In genomic region chr5:104080646-104081175, GRCh38 we compare ENCODE assay signal across 22 cellular contexts.
DNase-seq lines count a peak whose midpoint lies in the region; ATAC-seq, FAIRE-seq and TF ChIP-seq lines count a peak whose summit lies in the region.
"Had no signal": no experiment of that assay in that cellular context is flagged by ENCODE, and none has a peak within 500 bp of the region (broad histone marks: within the 10 kb centered on the region; RNA-seq: fewer than 3 reads in every experiment).

No MANE protein-coding gene starts in this region.

- TF ChIP-seq EP300 in SK-N-SH (IDR thresholded peaks at IDR 0.05; ENCODE audit: borderline replicate concordance in 1 of 2, low read depth in 1 of 2, low read length in 1 of 2) = no peak

- no peak overlapping the region for H3K4me3 Mint-ChIP-seq in activated naive CD8-positive, alpha-beta T cell treated with anti-CD3 and anti-CD28 coated beads, Interleukin-2, amount 50 U/mL, for 24 hours
- H3K4me3 Mint-ChIP-seq: CD8-positive, alpha-beta T cell had no signal

- H3K4me1 ChIP-seq in SK-N-SH (ENCODE audit: control insufficient read depth in 1 of 2, insufficient read depth in 2 of 2, low read depth in 1 of 2, low read length in 1 of 2) (no peaks in the 10 kb centered on the region; a peak in 1 of 4 replicates), KMS-11 (ENCODE audit: low read depth, poor library complexity, severe bottlenecking) (peaks cover 6% of the 10 kb centered on the region), small intestine (ENCODE audit: control insufficient read depth in 2 of 2, insufficient read depth in 1 of 2, low read depth in 1 of 2, low read length in 1 of 2) (no peaks in the 10 kb centered on the region), heart right ventricle (no peaks in the 10 kb centered on the region)

- no peaks in the 10 kb centered on the region for H3F3A ChIP-seq in SK-N-SH (replicated peaks; ENCODE audit: insufficient read depth)

- H3K79me2 ChIP-seq in SK-N-SH (ENCODE audit: insufficient read depth) = no peaks in the 10 kb centered on the region
- no peaks in the 10 kb centered on the region for H3K79me2 ChIP-seq in KMS-11 (ENCODE audit: insufficient read depth, low read depth)

- no peaks in the 10 kb centered on the region for H3K9me3 ChIP-seq in SK-N-SH
- H3K9me3 ChIP-seq in small intestine (ENCODE audit: control insufficient read depth, low read depth) = no peaks in the 10 kb centered on the region
- H3K9me3 ChIP-seq in heart right ventricle = peaks cover 0 to 1% (median 0%) of the 10 kb centered on the region in 11 donors

- H3K9me2 ChIP-seq in SK-N-SH = no peaks in the 10 kb centered on the region; the same call in 1 of the 2 replicates

- 42% methylated on average over 2 of the region's 2 CpGs for WGBS in SK-N-SH (ENCODE audit: low lambda C conversion rate)
- 49 to 66% (median 51%) methylated on average over 2 of the region's 2 CpGs for WGBS in small intestine, 3 donors
- 64 to 68% methylated on average over 2 of the region's 2 CpGs for WGBS in heart right ventricle, 2 donors

- no peaks in the 10 kb centered on the region for H3K27me3 Mint-ChIP-seq in activated naive CD8-positive, alpha-beta T cell treated with anti-CD3 and anti-CD28 coated beads, Interleukin-2, amount 50 U/mL, for 24 hours

- H3K4me1 Mint-ChIP-seq in activated naive CD8-positive, alpha-beta T cell treated with anti-CD3 and anti-CD28 coated beads, Interleukin-2, amount 50 U/mL, for 24 hours = no peaks in the 10 kb centered on the region

- no peak for TF ChIP-seq RAD21 in SK-N-SH (IDR thresholded peaks at IDR 0.05; ENCODE audit: low read length)

- H3K36me3 ChIP-seq in SK-N-SH (replicated peaks in 1 of 2; ENCODE audit: control insufficient read depth in 1 of 2, insufficient read depth in 2 of 2, low read length in 1 of 2) = no peaks in the 10 kb centered on the region
- H3K36me3 ChIP-seq in KMS-11 (ENCODE audit: insufficient read depth) = no peaks in the 10 kb centered on the region
- no peaks in the 10 kb centered on the region for H3K36me3 ChIP-seq in small intestine (ENCODE audit: control insufficient read depth in 2 of 2, insufficient read depth in 2 of 2, low read length in 2 of 2)
- no peaks in the 10 kb centered on the region for H3K36me3 ChIP-seq in heart right ventricle

- DNase-seq in SK-N-SH (no peak), RPMI7951 (ENCODE audit: low read depth) (peak; percentile 1), small intestine (no peak), heart right ventricle (no peak), cerebellum (ENCODE audit: low spot score) (no peak)
- DNase-seq in activated naive CD8-positive, alpha-beta T cell treated with anti-CD3 and anti-CD28 coated beads, Interleukin-2, amount 50 U/mL, for 24 hours = no peak
- DNase-seq: 8988T; AML-193; C1 segment of cervical spinal cord; CD8-positive, alpha-beta T cell; H9; KG1; NCI-H1105; NCI-H146; NCI-H2029 treated with DMSO at 0.1 percent for 48 hours; NCI-H226; NCI-H510A treated with DMSO at 0.1 percent for 48 hours; NCI-H82; RPMI8226; SHP77 had no signal

- FAIRE-seq in small intestine (lab: Jason Lieb, UNC) = peak; percentile 44

- H3K4me2 ChIP-seq in SK-N-SH (no peak overlapping the region), KMS-11 (0 out of 2 replicates have a peak overlapping the region, but pooled peaks have one; percentile 29)

- H3K27me3 ChIP-seq in SK-N-SH (ENCODE audit: insufficient read depth) (no peaks in the 10 kb centered on the region), KMS-11 (ENCODE audit: insufficient read depth, low read depth) (no peaks in the 10 kb centered on the region), small intestine (ENCODE audit: control insufficient read depth in 2 of 2, insufficient read depth in 2 of 2, low read length in 2 of 2) (no peaks in the 10 kb centered on the region), heart right ventricle (no peaks in the 10 kb centered on the region)

- H3K9ac ChIP-seq in SK-N-SH (no peak overlapping the region), KMS-11 (peak overlapping the region; percentile 88)

- H3K27ac ChIP-seq in SK-N-SH (ENCODE audit: low read depth in 2 of 2, low read length in 1 of 2) (no peak overlapping the region), KMS-11 (peak overlapping the region; percentile 95), small intestine (ENCODE audit: low read depth in 1 of 2, low read length in 1 of 2) (no peak overlapping the region), heart right ventricle (no peak overlapping the region)

- CTCF ChIA-PET in SK-N-SH (lab: Yijun Ruan, JAX) = no interaction called here

- H3K9me3 Mint-ChIP-seq in activated naive CD8-positive, alpha-beta T cell treated with anti-CD3 and anti-CD28 coated beads, Interleukin-2, amount 50 U/mL, for 24 hours = peaks cover 6% of the 10 kb centered on the region

- intact Hi-C loops in heart right ventricle (cut with DNase I) = no loop called here

- H2AFZ ChIP-seq in SK-N-SH (ENCODE audit: low read depth) = 0 out of 2 replicates have a peak overlapping the region, but pooled peaks have one; percentile 48
- no peak overlapping the region for H2AFZ ChIP-seq in KMS-11 (ENCODE audit: low read depth)

- H3K4me3 ChIP-seq in SK-N-SH (ENCODE audit: low read depth in 2 of 2, low read length in 1 of 2) (no peak overlapping the region), KMS-11 (IDR thresholded peaks at IDR 0.05; ENCODE audit: insufficient read depth, low read depth, low read length) (no peak overlapping the region), small intestine (ENCODE audit: low read depth in 1 of 2, low read length in 2 of 2) (no peak overlapping the region), heart right ventricle (no peak overlapping the region)

- no peaks in the 10 kb centered on the region for H3K36me3 Mint-ChIP-seq in activated naive CD8-positive, alpha-beta T cell treated with anti-CD3 and anti-CD28 coated beads, Interleukin-2, amount 50 U/mL, for 24 hours (ENCODE audit: low read depth)
- H3K36me3 Mint-ChIP-seq: CD8-positive, alpha-beta T cell had no signal

- POLR2A ChIA-PET in SK-N-SH (lab: Yijun Ruan, JAX) = no interaction called here

- TF ChIP-seq CTCF in SK-N-SH (IDR thresholded peaks at IDR 0.05) (no peak), KMS-11 (conservative IDR thresholded peaks at IDR 0.05; ENCODE audit: low read depth, low read length) (no peak), heart right ventricle (IDR thresholded peaks at IDR 0.05) (no peak)

- no peak for ATAC-seq in SK-N-SH treated with all-trans-retinoic acid at 6 μM for 48 hours
- ATAC-seq in activated naive CD8-positive, alpha-beta T cell treated with anti-CD3 and anti-CD28 coated beads, Interleukin-2, amount 50 U/mL, for 24 hours = no peak
- ATAC-seq in heart right ventricle = no peak
- ATAC-seq: CD8-positive, alpha-beta T cell had no signal

- H4K20me1 ChIP-seq in SK-N-SH (ENCODE audit: insufficient read depth) (no peaks in the 10 kb centered on the region), KMS-11 (ENCODE audit: insufficient read depth) (no peaks in the 10 kb centered on the region)

- H3K27ac Mint-ChIP-seq in activated naive CD8-positive, alpha-beta T cell treated with anti-CD3 and anti-CD28 coated beads, Interleukin-2, amount 50 U/mL, for 24 hours = no peak overlapping the region
- H3K27ac Mint-ChIP-seq: CD8-positive, alpha-beta T cell had no signal

TF ChIP-seq in SK-N-SH, 30 proteins besides CTCF, POLR2A, EP300 and RAD21 (continues in another document):
- no peak for TF ChIP-seq EZH2phosphoT487 (IDR thresholded peaks at IDR 0.05; ENCODE audit: borderline replicate concordance, low read depth)
- TF ChIP-seq NFIC (IDR thresholded peaks at IDR 0.05; ENCODE audit: borderline replicate concordance) = no peak
- TF ChIP-seq ZBTB33 (IDR thresholded peaks at IDR 0.05; ENCODE audit: borderline replicate concordance, low read depth) = no peak
- TF ChIP-seq YY1 (IDR thresholded peaks at IDR 0.05; ENCODE audit: low read depth) = no peak
- TF ChIP-seq JUND (IDR thresholded peaks at IDR 0.05) = no peak

TF ChIP-seq in SK-N-SH treated with all-trans-retinoic acid at 6 μM for 48 hours, 23 proteins besides CTCF, POLR2A, EP300 and RAD21:
- no peak for TF ChIP-seq PPARA (CRISPR knock-in tag; IDR thresholded peaks at IDR 0.05; ENCODE audit: borderline replicate concordance)
- no peak for TF ChIP-seq ESRRG (CRISPR knock-in tag; IDR thresholded peaks at IDR 0.05)
- TF ChIP-seq ZNF565 (CRISPR knock-in tag; conservative IDR thresholded peaks at IDR 0.05; ENCODE audit: low read depth) = no peak
- TF ChIP-seq PATZ1 (CRISPR knock-in tag; IDR thresholded peaks at IDR 0.05; ENCODE audit: borderline replicate concordance) = no peak
- TF ChIP-seq ISL1 (CRISPR knock-in tag; IDR thresholded peaks at IDR 0.05) = no peak
